Comparison of ENCODE assay signal across 8 cellular contexts in genomic region chr3:179148446-179149238, GRCh38.
DNase-seq lines count a peak whose midpoint lies in the region; ATAC-seq and TF ChIP-seq lines count a peak whose summit lies in the region.

No MANE protein-coding gene starts in this region.

- POLR2A ChIA-PET in AG04449 (lab: Yijun Ruan, JAX) = interaction anchor here (0.7 to 1.3 kb wide), 4 partner anchors 33 to 113 kb away, joined by 3 read pairs; no protein-coding TSS in a partner anchor

- no peaks in the 10 kb centered on the region for H3K4me1 ChIP-seq in mucosa of stomach (ENCODE audit: control insufficient read depth, insufficient read depth, low read length)

- peak overlapping the region; percentile 94 for H3K9ac ChIP-seq in mucosa of stomach (ENCODE audit: low read length)

- no peaks in the 10 kb centered on the region for H3K36me3 ChIP-seq in mucosa of stomach (ENCODE audit: control insufficient read depth, insufficient read depth, low read length)

- H3K4me3 ChIP-seq in AG04449 (ENCODE audit: low read depth, low read length) (peak overlapping the region; percentile 69), mucosa of stomach (ENCODE audit: low read length) (peak overlapping the region; percentile 26)

- H3K9me3 ChIP-seq in mucosa of stomach (ENCODE audit: control insufficient read depth, low read length) = no peaks in the 10 kb centered on the region

- TF ChIP-seq CTCF in AG04449 (IDR thresholded peaks at IDR 0.05; ENCODE audit: insufficient read depth, low read length, missing control alignments) = no peak

- ATAC-seq in GM18868 (IDR thresholded peaks at IDR 0.05; ENCODE audit: unreplicated experiment) = peak; percentile 7
- ATAC-seq in HG03097 (IDR thresholded peaks at IDR 0.05; ENCODE audit: low FRiP score, unreplicated experiment) = peak; percentile 31

- no peaks in the 10 kb centered on the region for H3K27me3 ChIP-seq in mucosa of stomach (ENCODE audit: control insufficient read depth, insufficient read depth, low read length)

- CTCF ChIA-PET in AG04449 (lab: Yijun Ruan, JAX) = interaction anchor here (0.8 to 3.4 kb wide), 11 partner anchors 10 to 175 kb away, joined by 3 to 27 read pairs (median 7); no protein-coding TSS in a partner anchor

- TF ChIP-seq POLR2A in erythroblast (IDR thresholded peaks at IDR 0.05; ENCODE audit: low read length) = peak; percentile 35

- DNase-seq in AG04449 (ENCODE audit: low read depth, low spot score) = no peak
- DNase-seq in NOMO-1 (lab: John Stamatoyannopoulos, UW; ENCODE audit: unreplicated experiment in 2 of 2) = peak; percentile 36 to 56
- DNase-seq in activated T-cell treated with anti-CD3 and anti-CD28 coated beads for 4 hours = peak; percentile 44
- DNase-seq in erythroblast (lab: John Stamatoyannopoulos, UW) = peak; percentile 75 to 84
- peak; percentile 63 for DNase-seq in stimulated activated CD8-positive, alpha-beta memory T cell treated with anti-CD3 and anti-CD28 coated beads, Interleukin-4, amount 100 ng/mL, for 48 hours
